ENCODE assay signal across 18 cellular contexts in the genomic region with DNA sequence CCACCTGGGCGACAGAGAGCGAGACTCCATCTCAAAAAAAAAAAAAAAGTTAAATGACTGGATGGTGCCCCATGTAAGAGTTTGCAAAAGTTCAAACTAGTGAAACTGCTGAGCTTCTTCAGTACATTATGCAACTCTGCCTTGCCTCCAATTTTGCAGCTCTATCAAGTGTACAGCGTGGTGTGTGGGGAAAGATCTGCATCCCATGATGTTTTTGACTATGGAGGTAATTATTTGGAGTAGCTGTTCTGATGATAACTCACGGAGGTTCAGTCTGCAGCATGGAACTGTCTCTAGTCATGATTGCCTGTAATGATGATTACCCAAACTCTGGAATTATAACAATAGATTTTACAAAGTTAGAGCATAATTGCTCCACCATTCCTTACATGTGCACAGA.
"Had no signal": no experiment of that assay in that cellular context is flagged by ENCODE, and none has a peak within 500 bp of the region (broad histone marks: within the 10 kb centered on the region; RNA-seq: fewer than 3 reads in every experiment).

No MANE protein-coding gene starts in this region.

- DNase-seq: activated B cell treated with CpG ODN at 0.5 μM for 24 hours; activated CD4-positive, alpha-beta T cell treated with anti-CD3 and anti-CD28 coated beads for 48 hours; activated CD8-positive, alpha-beta T cell treated with anti-CD3 and anti-CD28 coated beads for 36 hours; activated naive CD4-positive, alpha-beta T cell; activated T-cell treated with anti-CD3 and anti-CD28 coated beads, Interleukin-2, amount 50 U/mL, for 1 hour; effector CD4-positive, alpha-beta T cell; left colon; lower lobe of right lung; occipital lobe; posterior cingulate gyrus; SK-N-SH; stimulated activated CD4-positive, alpha-beta T cell treated with anti-CD3 and anti-CD28 coated beads, Interleukin-12 subunit alpha, Interleukin-12 subunit beta, amount 100 ng/mL, for 4 hours; stimulated activated CD4-positive, alpha-beta T cell treated with anti-CD3 and anti-CD28 coated beads, Interleukin-1b, Interleukin-23, amount 100 ng/mL, for 48 hours; stimulated activated CD8-positive, alpha-beta memory T cell treated with anti-CD3 and anti-CD28 coated beads, Interleukin-4, amount 100 ng/mL, for 48 hours; stimulated activated naive CD4-positive, alpha-beta T cell treated with Interleukin-2 at 50 U/mL for 16 hours; thyroid gland had no signal

- H3K4me3 Mint-ChIP-seq: activated B cell treated with CpG ODN at 0.5 μM for 24 hours; activated CD8-positive, alpha-beta T cell treated with anti-CD3 and anti-CD28 coated beads for 36 hours; activated T-helper 17 cell treated with anti-CD3 and anti-CD28 coated beads, Interleukin-2, amount 50 U/mL, for 72 hours had no signal

- H3K27me3 Mint-ChIP-seq: activated B cell treated with CpG ODN at 0.5 μM for 24 hours; activated CD8-positive, alpha-beta T cell treated with anti-CD3 and anti-CD28 coated beads for 36 hours; activated T-helper 17 cell treated with anti-CD3 and anti-CD28 coated beads, Interleukin-2, amount 50 U/mL, for 72 hours had no signal

- H3K27ac Mint-ChIP-seq: activated B cell treated with CpG ODN at 0.5 μM for 24 hours; activated CD8-positive, alpha-beta T cell treated with anti-CD3 and anti-CD28 coated beads for 36 hours; activated T-helper 17 cell treated with anti-CD3 and anti-CD28 coated beads, Interleukin-2, amount 50 U/mL, for 72 hours had no signal

- ATAC-seq: activated CD8-positive, alpha-beta T cell treated with anti-CD3 and anti-CD28 coated beads for 36 hours; activated T-helper 17 cell treated with anti-CD3 and anti-CD28 coated beads, Interleukin-2, amount 50 U/mL, for 72 hours; esophagus mucosa; left colon; lower lobe of right lung had no signal

- H3K9me3 Mint-ChIP-seq: activated B cell treated with CpG ODN at 0.5 μM for 24 hours; activated CD8-positive, alpha-beta T cell treated with anti-CD3 and anti-CD28 coated beads for 36 hours; activated T-helper 17 cell treated with anti-CD3 and anti-CD28 coated beads, Interleukin-2, amount 50 U/mL, for 72 hours had no signal
